ENCODE assay signal across 1 cellular context in the genomic region with DNA sequence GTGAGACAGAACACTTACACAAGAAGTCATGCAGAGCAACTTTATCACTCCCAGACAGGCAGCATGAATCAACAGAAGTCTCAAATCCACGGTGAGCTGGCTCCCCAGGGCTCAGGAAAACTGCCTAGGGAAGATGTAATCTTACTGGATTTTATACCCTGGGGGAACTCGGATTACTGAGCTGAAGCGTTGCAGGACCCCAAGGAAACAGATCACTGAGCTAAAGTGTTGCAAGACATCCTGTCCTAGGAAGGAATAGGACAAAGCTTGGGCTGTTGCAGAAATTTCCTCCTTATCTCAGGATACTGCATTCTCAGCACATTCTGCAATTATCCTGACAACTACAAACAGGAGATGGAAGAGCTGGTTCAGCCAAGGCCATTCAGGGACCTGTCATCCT.
TF ChIP-seq lines count a peak whose summit lies in the region.

No MANE protein-coding gene starts in this region.

TF ChIP-seq in HepG2, 621 proteins besides CTCF, POLR2A, EP300 and RAD21 (continued from another document):
- TF ChIP-seq, protein P1, sequence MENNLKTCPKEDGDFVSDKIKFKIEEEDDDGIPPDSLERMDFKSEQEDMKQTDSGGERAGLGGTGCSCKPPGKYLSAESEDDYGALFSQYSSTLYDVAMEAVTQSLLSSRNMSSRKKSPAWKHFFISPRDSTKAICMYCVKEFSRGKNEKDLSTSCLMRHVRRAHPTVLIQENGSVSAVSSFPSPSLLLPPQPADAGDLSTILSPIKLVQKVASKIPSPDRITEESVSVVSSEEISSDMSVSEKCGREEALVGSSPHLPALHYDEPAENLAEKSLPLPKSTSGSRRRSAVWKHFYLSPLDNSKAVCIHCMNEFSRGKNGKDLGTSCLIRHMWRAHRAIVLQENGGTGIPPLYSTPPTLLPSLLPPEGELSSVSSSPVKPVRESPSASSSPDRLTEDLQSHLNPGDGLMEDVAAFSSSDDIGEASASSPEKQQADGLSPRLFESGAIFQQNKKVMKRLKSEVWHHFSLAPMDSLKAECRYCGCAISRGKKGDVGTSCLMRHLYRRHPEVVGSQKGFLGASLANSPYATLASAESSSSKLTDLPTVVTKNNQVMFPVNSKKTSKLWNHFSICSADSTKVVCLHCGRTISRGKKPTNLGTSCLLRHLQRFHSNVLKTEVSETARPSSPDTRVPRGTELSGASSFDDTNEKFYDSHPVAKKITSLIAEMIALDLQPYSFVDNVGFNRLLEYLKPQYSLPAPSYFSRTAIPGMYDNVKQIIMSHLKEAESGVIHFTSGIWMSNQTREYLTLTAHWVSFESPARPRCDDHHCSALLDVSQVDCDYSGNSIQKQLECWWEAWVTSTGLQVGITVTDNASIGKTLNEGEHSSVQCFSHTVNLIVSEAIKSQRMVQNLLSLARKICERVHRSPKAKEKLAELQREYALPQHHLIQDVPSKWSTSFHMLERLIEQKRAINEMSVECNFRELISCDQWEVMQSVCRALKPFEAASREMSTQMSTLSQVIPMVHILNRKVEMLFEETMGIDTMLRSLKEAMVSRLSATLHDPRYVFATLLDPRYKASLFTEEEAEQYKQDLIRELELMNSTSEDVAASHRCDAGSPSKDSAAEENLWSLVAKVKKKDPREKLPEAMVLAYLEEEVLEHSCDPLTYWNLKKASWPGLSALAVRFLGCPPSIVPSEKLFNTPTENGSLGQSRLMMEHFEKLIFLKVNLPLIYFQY (CRISPR knock-in tag; IDR thresholded peaks at IDR 0.05; ENCODE audit: borderline replicate concordance), result no peak
